In the genomic region with DNA sequence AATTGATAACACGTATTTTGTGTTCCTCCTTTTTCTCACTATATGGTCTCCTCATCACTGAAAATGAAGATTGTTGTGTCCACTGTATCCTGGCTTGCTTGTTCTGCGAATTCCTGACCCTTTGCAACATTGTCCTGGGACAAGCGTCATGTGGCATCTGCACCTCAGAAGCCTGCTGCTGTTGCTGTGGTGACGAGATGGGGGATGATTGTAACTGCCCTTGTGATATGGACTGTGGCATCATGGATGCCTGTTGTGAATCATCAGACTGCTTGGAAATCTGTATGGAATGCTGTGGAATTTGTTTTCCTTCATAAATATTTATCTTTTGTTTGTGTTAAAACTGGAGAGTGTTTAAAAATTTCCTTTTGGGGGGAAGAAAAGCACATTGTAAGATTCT, we compare ENCODE assay signal across 20 cellular contexts.
A peak's percentile ranks its signal among the peaks of the same experiment; 100 is the strongest.
DNase-seq lines count a peak whose midpoint lies in the region; TF ChIP-seq lines count a peak whose summit lies in the region.
"Had no signal": no experiment of that assay in that cellular context is flagged by ENCODE, and none has a peak within 500 bp of the region (broad histone marks: within the 10 kb centered on the region; RNA-seq: fewer than 3 reads in every experiment).

No MANE protein-coding gene starts in this region.

- H3K9me3 ChIP-seq in KOPT-K1 (ENCODE audit: insufficient read depth, low read length, poor library complexity, severe bottlenecking), result peaks cover 5% of the 10 kb centered on the region
- H3K9me3 ChIP-seq: gastroesophageal sphincter had no signal

- in situ Hi-C loops in Caki2 (cut with HindIII; ENCODE audit: low pct_unique_long_range_greater_than_20kb, low sequenced_read_pairs), result no loop called here

- TF ChIP-seq CTCF in fibroblast of mammary gland (conservative IDR thresholded peaks at IDR 0.05; ENCODE audit: control insufficient read depth, insufficient read depth, low read depth, low read length), result no peak
- TF ChIP-seq CTCF in GM10266 (IDR thresholded peaks at IDR 0.05; ENCODE audit: control insufficient read depth, insufficient read depth, low read depth, missing control alignments), result no peak

- H3K27ac ChIP-seq in KOPT-K1 (ENCODE audit: low read depth, low read length, poor library complexity, severe bottlenecking), result peak overlapping the region; percentile 60
- H3K27ac ChIP-seq: dorsolateral prefrontal cortex, gastroesophageal sphincter had no signal

- DNase-seq in Caki2 (ENCODE audit: low read depth) (peak; percentile 29), fibroblast of mammary gland (ENCODE audit: low read depth) (peak; percentile 53), renal cortical epithelial cell (ENCODE audit: low read depth) (peak; percentile 33), NCI-H748 treated with DMSO at 0.1 percent for 48 hours (lab: John Stamatoyannopoulos, UW) (no peak), T-helper 1 cell (no peak), midbrain (lab: John Stamatoyannopoulos, UW) (no peak), GM10266 (ENCODE audit: extremely low spot score) (no peak)
- DNase-seq: activated CD4-positive, alpha-beta T cell treated with anti-CD3 and anti-CD28 coated beads for 48 hours; activated T-cell treated with anti-CD3 and anti-CD28 coated beads, Interleukin-2, amount 50 U/mL, for 1 hour; amygdala; CD4-positive, alpha-beta T cell; dorsolateral prefrontal cortex; GDM1; H9; immature natural killer cell; NCI-H1930; NCI-H69; stimulated activated CD4-positive, alpha-beta T cell treated with anti-CD3 and anti-CD28 coated beads, Interleukin-15, amount 100 ng/mL, for 24 hours had no signal

- H3K36me3 ChIP-seq in KOPT-K1 (ENCODE audit: insufficient read depth, low read length), result peaks cover 34% of the 10 kb centered on the region

- no peak overlapping the region for H3K4me3 ChIP-seq in fibroblast of mammary gland (ENCODE audit: control insufficient read depth, low read depth, low read length)
- H3K4me3 ChIP-seq: dorsolateral prefrontal cortex, gastroesophageal sphincter had no signal

Comparison
In these comparisons a context has a peak if more than half of its experiments do, and no peak if none do; other contexts are left out.
1. DNase-seq: peak in Caki2 (single experiment), fibroblast of mammary gland (single experiment) and renal cortical epithelial cell (single experiment); none in NCI-H748 treated with DMSO at 0.1 percent for 48 hours (single experiment), T-helper 1 cell (0 of 5), midbrain (single experiment) and GM10266 (single experiment).